ENCODE assay signal across 8 cellular contexts in the genomic region with DNA sequence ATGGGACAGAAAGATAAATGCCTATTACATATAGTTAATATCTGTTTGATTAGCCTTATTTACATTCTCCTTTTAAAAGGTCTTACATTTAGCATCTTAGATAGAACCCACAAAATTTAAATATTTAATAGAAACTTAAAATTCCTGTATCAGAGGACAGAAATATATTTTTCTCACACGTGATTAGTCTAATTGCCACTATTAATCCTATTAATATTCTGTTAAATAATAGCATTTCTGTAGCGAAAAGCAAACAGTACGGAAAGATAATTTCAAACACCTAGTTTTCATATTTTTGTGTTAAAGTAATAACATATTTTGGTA. TPM values are rescaled to one million over a fixed set of nuclear protein-coding genes. Genes with fewer than 3 reads are reported as not detected.
DNase-seq lines count a peak whose midpoint lies in the region; ATAC-seq and TF ChIP-seq lines count a peak whose summit lies in the region.

No MANE protein-coding gene starts in this region.

- no peaks in the 10 kb centered on the region for H3K79me2 ChIP-seq in OCI-LY3 (ENCODE audit: low read length)
- no peaks in the 10 kb centered on the region for H3K79me2 ChIP-seq in osteoblast (ENCODE audit: insufficient read depth, low read length)

- ATAC-seq in CD4-positive, CD25-positive, alpha-beta regulatory T cell (ENCODE audit: low read depth in 2 of 2) = no peak
- ATAC-seq in HG02588 (IDR thresholded peaks at IDR 0.05; ENCODE audit: unreplicated experiment) = no peak

- no peaks in the 10 kb centered on the region for H3K9me3 ChIP-seq in CD4-positive, CD25-positive, alpha-beta regulatory T cell (ENCODE audit: control insufficient read depth in 2 of 2, low read length in 2 of 2)
- H3K9me3 ChIP-seq in OCI-LY3 (ENCODE audit: insufficient read depth, low read length) = no peaks in the 10 kb centered on the region; the same call in 1 of the 2 replicates
- no peaks in the 10 kb centered on the region for H3K9me3 ChIP-seq in endocrine pancreas (ENCODE audit: control insufficient read depth, low read length)
- no peaks in the 10 kb centered on the region for H3K9me3 ChIP-seq in osteoblast (ENCODE audit: low read depth, low read length)

- H3K36me3 ChIP-seq in CD4-positive, CD25-positive, alpha-beta regulatory T cell (ENCODE audit: control insufficient read depth, insufficient read depth, low read length) = peaks cover 7% of the 10 kb centered on the region
- H3K36me3 ChIP-seq in OCI-LY3 (replicated peaks; ENCODE audit: low read depth, low read length) = no peaks in the 10 kb centered on the region
- no peaks in the 10 kb centered on the region for H3K36me3 ChIP-seq in endocrine pancreas (ENCODE audit: control insufficient read depth, insufficient read depth, low read length)
- H3K36me3 ChIP-seq in osteoblast (ENCODE audit: insufficient read depth, low read length) = peaks cover 1% of the 10 kb centered on the region

- no peak overlapping the region for H3K27ac ChIP-seq in CD4-positive, CD25-positive, alpha-beta regulatory T cell (ENCODE audit: insufficient read depth, low read length, poor library complexity, severe bottlenecking)
- H3K27ac ChIP-seq in OCI-LY3 (ENCODE audit: low read length) (no peak overlapping the region), osteoblast (ENCODE audit: low read depth, low read length) (no peak overlapping the region)

- peaks cover 11 to 36% (median 22%) of the 10 kb centered on the region in 4 donors for H3K4me1 Mint-ChIP-seq in CD4-positive, CD25-positive, alpha-beta regulatory T cell

- H2AFZ ChIP-seq in OCI-LY3 (ENCODE audit: low read depth, low read length) (no peak overlapping the region), osteoblast (ENCODE audit: low read length) (peak overlapping the region; percentile 99)

- peaks cover 8% of the 10 kb centered on the region for H3K36me3 Mint-ChIP-seq in CD4-positive, CD25-positive, alpha-beta regulatory T cell

- peaks cover 11% of the 10 kb centered on the region for H3K4me1 ChIP-seq in CD4-positive, CD25-positive, alpha-beta regulatory T cell (ENCODE audit: control insufficient read depth, insufficient read depth, low read length, poor library complexity, severe bottlenecking)
- H3K4me1 ChIP-seq in OCI-LY3 (ENCODE audit: low read length) (no peaks in the 10 kb centered on the region), endocrine pancreas (ENCODE audit: control insufficient read depth, insufficient read depth, low read length) (no peaks in the 10 kb centered on the region), osteoblast (ENCODE audit: insufficient read depth, low read length) (peaks cover 7% of the 10 kb centered on the region)

- peak overlapping the region in 2 of 3 donors; percentile 83 to 86 for H3K27ac Mint-ChIP-seq in CD4-positive, CD25-positive, alpha-beta regulatory T cell

- DNase-seq in CD4-positive, CD25-positive, alpha-beta regulatory T cell = no peak
- DNase-seq in osteoblast (ENCODE audit: insufficient read length, low spot score, missing footprints) (peak; percentile 47), HuH-7.5 (ENCODE audit: low spot score) (no peak), EL (no peak)
- DNase-seq in NK-92 treated with Interleukin-12 subunit alpha and Interleukin-12 subunit beta, amount 100 ng/mL, for 24 hours (lab: John Stamatoyannopoulos, UW) = no peak

- no peaks in the 10 kb centered on the region for H3K27me3 ChIP-seq in CD4-positive, CD25-positive, alpha-beta regulatory T cell (ENCODE audit: control insufficient read depth, insufficient read depth, low read length)
- no peaks in the 10 kb centered on the region for H3K27me3 ChIP-seq in OCI-LY3 (ENCODE audit: low read depth, low read length)
- no peaks in the 10 kb centered on the region for H3K27me3 ChIP-seq in endocrine pancreas (ENCODE audit: control insufficient read depth, insufficient read depth, low read length)
- H3K27me3 ChIP-seq in osteoblast (ENCODE audit: insufficient read depth, low read length) = no peaks in the 10 kb centered on the region

- H4K20me1 ChIP-seq in OCI-LY3 (ENCODE audit: insufficient read depth, low read length) (no peaks in the 10 kb centered on the region), osteoblast (ENCODE audit: insufficient read depth, low read length) (no peaks in the 10 kb centered on the region)

- H3K4me2 ChIP-seq in OCI-LY3 (ENCODE audit: low read length) = peak overlapping the region; percentile 56
- H3K4me2 ChIP-seq in osteoblast (ENCODE audit: insufficient read depth, low read length) = peak overlapping the region; percentile 98

- H3K4me3 Mint-ChIP-seq in CD4-positive, CD25-positive, alpha-beta regulatory T cell = peak overlapping the region; percentile 90 to 97 (median 92)

- peaks cover 13% of the 10 kb centered on the region for H3K27me3 Mint-ChIP-seq in CD4-positive, CD25-positive, alpha-beta regulatory T cell

- no peak for TF ChIP-seq CTCF in OCI-LY3 (IDR thresholded peaks at IDR 0.05; ENCODE audit: low read depth, low read length)
- no peak for TF ChIP-seq CTCF in osteoblast (IDR thresholded peaks at IDR 0.05; ENCODE audit: extremely low read depth, low read depth, low read length)

- peaks cover 0 to 2% (median 0%) of the 10 kb centered on the region in 7 donors for H3K9me3 Mint-ChIP-seq in CD4-positive, CD25-positive, alpha-beta regulatory T cell

- H3K9ac ChIP-seq in OCI-LY3 (ENCODE audit: low read length) (no peak overlapping the region), endocrine pancreas (ENCODE audit: control insufficient read depth, insufficient read depth, low read length) (no peak overlapping the region)

- H3K4me3 ChIP-seq in CD4-positive, CD25-positive, alpha-beta regulatory T cell (ENCODE audit: low read depth, low read length) = peak overlapping the region; percentile 82
- H3K4me3 ChIP-seq in OCI-LY3 (ENCODE audit: low read length) (peak overlapping the region; percentile 78), endocrine pancreas (ENCODE audit: control insufficient read depth, insufficient read depth, low read length) (peak overlapping the region; percentile 93), osteoblast (ENCODE audit: insufficient read depth, low read length) (peak overlapping the region; percentile 90)

RNA-seq across cellular contexts. Expression of a gene that starts 0.4 kb away (rescaled TPM):
- total RNA-seq in CD4-positive, CD25-positive, alpha-beta regulatory T cell = 4.5 TPM
- 10 to 100 TPM in 1 of 4 donors, 1 to 10 TPM in 3; 3.0 to 15.2 (median 7.7) TPM for polyA plus RNA-seq in CD4-positive, CD25-positive, alpha-beta regulatory T cell
- 3.8 and 4.3 TPM in 2 replicates for total RNA-seq in osteoblast

RNA-seq across cellular contexts. Expression of a gene that starts 37.7 kb away (rescaled TPM):
- total RNA-seq in CD4-positive, CD25-positive, alpha-beta regulatory T cell = 16.2 TPM
- 10 to 100 TPM; 15.5 to 24.7 (median 19.9) TPM for polyA plus RNA-seq in CD4-positive, CD25-positive, alpha-beta regulatory T cell
- 6.2 TPM in 2 replicates for total RNA-seq in osteoblast
